In the genomic region with DNA sequence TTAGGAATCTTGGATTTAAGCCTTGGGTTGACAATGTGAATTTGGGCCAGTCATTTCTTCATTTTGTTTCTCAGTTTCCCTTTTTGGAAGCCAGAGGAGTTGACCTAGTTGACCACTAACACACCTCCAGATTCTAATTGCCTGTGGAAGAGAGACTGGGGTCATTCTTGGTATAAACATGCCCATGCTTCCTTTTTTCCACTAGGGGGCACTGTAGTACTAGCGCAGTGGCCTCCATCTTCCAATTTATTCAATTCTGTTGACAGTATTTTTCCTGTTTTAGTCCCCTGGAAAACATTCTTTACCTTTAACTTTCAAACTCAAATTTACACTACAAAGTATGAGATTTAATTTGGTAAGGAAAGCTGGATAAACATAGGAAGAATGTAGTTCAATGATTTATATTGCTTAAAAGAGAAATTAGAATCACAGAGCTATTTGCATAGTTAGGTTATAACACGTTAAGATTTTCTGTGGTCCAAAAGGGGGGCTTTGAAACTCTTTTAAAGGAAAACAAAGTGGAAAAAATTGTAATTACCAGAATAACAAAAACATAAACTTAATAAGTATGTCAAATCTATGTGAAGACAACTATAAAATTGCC, we compare ENCODE assay signal across 8 cellular contexts. TPM values are rescaled to one million over a fixed set of nuclear protein-coding genes. Genes with fewer than 3 reads are reported as not detected.
DNase-seq lines count a peak whose midpoint lies in the region; ATAC-seq, FAIRE-seq and TF ChIP-seq lines count a peak whose summit lies in the region.

No MANE protein-coding gene starts in this region.

- H3K4me3 ChIP-seq in AG04450 (ENCODE audit: low read depth, low read length) (no peak overlapping the region), bronchial epithelial cell (ENCODE audit: low read depth, low read length) (no peak overlapping the region), uterus (no peak overlapping the region)

- no peak for DNase-seq in AG04450 (ENCODE audit: low read depth, low spot score)
- peak; percentile 76 for DNase-seq in ELR (ENCODE audit: low read depth)
- peak; percentile 69 for DNase-seq in HT-29 (ENCODE audit: low spot score)
- peak; percentile 47 for DNase-seq in NOMO-1 treated with DMSO at 0.1 percent for 48 hours (lab: John Stamatoyannopoulos, UW; ENCODE audit: unreplicated experiment)
- peak; percentile 44 for DNase-seq in bronchial epithelial cell (ENCODE audit: low read depth)
- DNase-seq in left lobe of liver (ENCODE audit: low spot score), result no peak
- DNase-seq in uterus, result peak in 1 of 2 donors; percentile 35
- DNase-seq in posterior vena cava (ENCODE audit: low spot score), result no peak

- CTCF ChIA-PET in AG04450 (lab: Charles Lee), result interaction anchor here (0.6 to 5.6 kb wide), 78 partner anchors 9 to 429 kb away, joined by 3 to 178 read pairs (median 5); a partner anchor contains a TSS

- ATAC-seq in left lobe of liver, result peak; percentile 78

- TF ChIP-seq POLR2A in uterus (IDR thresholded peaks at IDR 0.05), result no peak

- H3K36me3 ChIP-seq in bronchial epithelial cell (ENCODE audit: control insufficient read depth, insufficient read depth, low read length), result peaks cover 2% of the 10 kb centered on the region
- H3K36me3 ChIP-seq in uterus, result no peaks in the 10 kb centered on the region

- H3K9me3 ChIP-seq in AG04450 (ENCODE audit: control insufficient read depth, insufficient read depth, low read length), result no peaks in the 10 kb centered on the region
- no peaks in the 10 kb centered on the region for H3K9me3 ChIP-seq in uterus

- FAIRE-seq in bronchial epithelial cell (lab: Jason Lieb, UNC), result no peak

- peak; percentile 95 for TF ChIP-seq CTCF in AG04450 (IDR thresholded peaks at IDR 0.05; ENCODE audit: low read depth, low read length)
- TF ChIP-seq CTCF in bronchial epithelial cell (IDR thresholded peaks at IDR 0.05; ENCODE audit: insufficient read depth, low read length, severe bottlenecking), result peak; percentile 75
- peak; percentile 88 to 94 (median 92) for TF ChIP-seq CTCF in uterus (IDR thresholded peaks at IDR 0.05)

- intact Hi-C loops in uterus (cut with DNase I; ENCODE audit: low total_unique reads) (loop anchor here (5.0 kb wide), 1 partner anchor 163 kb away; no protein-coding TSS in a partner anchor), posterior vena cava (cut with DNase I) (loop anchor here (10.0 kb wide), 3 partner anchors 70 to 390 kb away; a partner anchor contains a TSS)

- POLR2A ChIA-PET in AG04450 (lab: Yijun Ruan, JAX), result no interaction called here

- H3K4me1 ChIP-seq in uterus, result no peaks in the 10 kb centered on the region

- H3K27me3 ChIP-seq in AG04450 (ENCODE audit: control insufficient read depth, insufficient read depth, low read length) (no peaks in the 10 kb centered on the region), bronchial epithelial cell (ENCODE audit: control insufficient read depth, insufficient read depth, low read length) (no peaks in the 10 kb centered on the region), uterus (no peaks in the 10 kb centered on the region)

- H3K27ac ChIP-seq in AG04450 (ENCODE audit: low read depth, low read length), result no peak overlapping the region
- H3K27ac ChIP-seq in uterus, result no peak overlapping the region

RNA-seq across cellular contexts. Expression of a gene that starts 57.5 kb away (rescaled TPM):
- 15.1 and 22.6 TPM in 2 replicates for polyA plus RNA-seq in AG04450 (2011; rRNA removed)
- 13.0 and 23.6 TPM in 2 replicates for polyA minus RNA-seq in AG04450 (2011; rRNA and poly(A)+ RNA removed)
- 121 and 131 TPM in 2 replicates for total RNA-seq in HT-29 (2014; rRNA removed; shearing (Covaris generic))
- total RNA-seq in bronchial epithelial cell (34.8 and 35.5 TPM in 2 replicates), left lobe of liver (31.0 TPM), uterus (10 to 100 TPM; 10.2 to 64.4 (median 40.0) TPM), posterior vena cava (10 to 100 TPM; 28.5 to 32.8 TPM)

Comparison
In these comparisons a context has a peak if more than half of its experiments do, and no peak if none do; other contexts are left out.
1. DNase-seq: peak in ELR (single experiment), HT-29 (single experiment), NOMO-1 treated with DMSO at 0.1 percent for 48 hours (single experiment) and bronchial epithelial cell (single experiment); none in AG04450 (single experiment), left lobe of liver (single experiment) and posterior vena cava (single experiment).
2. Peak in every context shown above with its lines, with median percentiles within 50 percentile points of each other: CTCF ChIP-seq.